8 cellular contexts compared by ENCODE assay signal in genomic region chr7:18352339-18353255, GRCh38.
DNase-seq lines count a peak whose midpoint lies in the region; ATAC-seq and TF ChIP-seq lines count a peak whose summit lies in the region.

No MANE protein-coding gene starts in this region.

- H3K27ac Mint-ChIP-seq in effector memory CD8-positive, alpha-beta T cell = peak overlapping the region in 1 of 2 donors; percentile 39
- peak overlapping the region; percentile 41 for H3K27ac Mint-ChIP-seq in memory B cell

- POLR2A ChIA-PET in Panc1 (lab: Charles Lee) = interaction anchor here (0.6 kb wide), 1 partner anchor 9 kb away, joined by 4 read pairs; no protein-coding TSS in a partner anchor

- H3K9me3 Mint-ChIP-seq in effector memory CD8-positive, alpha-beta T cell = no peaks in the 10 kb centered on the region
- H3K9me3 Mint-ChIP-seq in memory B cell = no peaks in the 10 kb centered on the region

- peaks cover 6 to 7% of the 10 kb centered on the region in 2 donors for H3K4me1 Mint-ChIP-seq in effector memory CD8-positive, alpha-beta T cell (ENCODE audit: low read depth in 2 of 2)
- H3K4me1 Mint-ChIP-seq in memory B cell = peaks cover 17% of the 10 kb centered on the region

- TF ChIP-seq CTCF in Panc1 (IDR thresholded peaks at IDR 0.05) = peak; percentile 80; the same call in 1 of the 2 replicates

- no peaks in the 10 kb centered on the region for H3K27me3 ChIP-seq in Panc1 (ENCODE audit: control insufficient read depth, insufficient read depth, low read length)

- no peaks in the 10 kb centered on the region for H3K27me3 Mint-ChIP-seq in effector memory CD8-positive, alpha-beta T cell
- H3K27me3 Mint-ChIP-seq in memory B cell = no peaks in the 10 kb centered on the region

- peak overlapping the region; percentile 67 for H3K27ac ChIP-seq in Panc1 (ENCODE audit: low read length)

- in situ Hi-C loops in Panc1 (cut with HindIII; ENCODE audit: low pct_unique_long_range_greater_than_20kb, low sequenced_read_pairs) = loop anchor here (25.0 kb wide), 1 partner anchor 1310 kb away; no protein-coding TSS in a partner anchor

- CTCF ChIA-PET in Panc1 (lab: Charles Lee) = interaction anchor here (0.5 to 2.7 kb wide), 17 partner anchors 136 to 1958 kb away, joined by 3 to 43 read pairs (median 3); no protein-coding TSS in a partner anchor

- ATAC-seq in GM21447 (IDR thresholded peaks at IDR 0.05; ENCODE audit: unreplicated experiment) (peak; percentile 57), Panc1 (peak; percentile 87), memory B cell (ENCODE audit: low read depth) (peak; percentile 64), GM19397 (IDR thresholded peaks at IDR 0.05; ENCODE audit: unreplicated experiment) (no peak)
- peak; percentile 66 for ATAC-seq in effector memory CD8-positive, alpha-beta T cell (replicated peaks)

- H3K36me3 ChIP-seq in Panc1 (ENCODE audit: control insufficient read depth, insufficient read depth, low read length) = no peaks in the 10 kb centered on the region

- peak; percentile 73 for DNase-seq in Daoy (ENCODE audit: low read depth)
- DNase-seq in Panc1 (ENCODE audit: low read depth, low spot score) = peak; percentile 58
- DNase-seq in effector memory CD8-positive, alpha-beta T cell = peak; percentile 10 to 23 (median 14)
- DNase-seq in memory B cell (ENCODE audit: low spot score in 2 of 2) = peak; percentile 38 to 59
- DNase-seq in mesenteric fat pad (ENCODE audit: low spot score) = no peak

- no peaks in the 10 kb centered on the region for H3K9me3 ChIP-seq in Panc1 (ENCODE audit: control insufficient read depth, insufficient read depth, low read depth, low read length)

- no peak overlapping the region; a peak in 1 of 4 replicates for H3K4me3 ChIP-seq in Panc1 (ENCODE audit: low read depth in 2 of 2, low read length in 2 of 2)

- H3K4me3 Mint-ChIP-seq in effector memory CD8-positive, alpha-beta T cell = no peak overlapping the region
- H3K4me3 Mint-ChIP-seq in memory B cell = peak overlapping the region; percentile 14

- peak; percentile 86 for TF ChIP-seq RAD21 in Ishikawa (IDR thresholded peaks at IDR 0.05; ENCODE audit: low read depth)

- no TSS peak for BruUV-seq in Panc1 (replicated peaks; lab: Mats Ljungman, UMichigan)

- intact Hi-C loops in Panc1 (cut with micrococcal nuclease; ENCODE audit: unreplicated experiment) = loop anchor here (2.0 to 10.0 kb wide), 5 partner anchors 142 to 1312 kb away; partner anchors contain the start of gene HDAC9

- TF ChIP-seq EP300 in Ishikawa (IDR thresholded peaks at IDR 0.05; ENCODE audit: borderline replicate concordance) = no peak

- peaks cover 32% of the 10 kb centered on the region for H3K4me1 ChIP-seq in Panc1 (ENCODE audit: control insufficient read depth, insufficient read depth, low read length)

- H3K36me3 Mint-ChIP-seq in effector memory CD8-positive, alpha-beta T cell (ENCODE audit: insufficient read depth) = no peaks in the 10 kb centered on the region
- H3K36me3 Mint-ChIP-seq in memory B cell = no peaks in the 10 kb centered on the region

TF ChIP-seq in Ishikawa, 13 proteins besides CTCF, POLR2A, EP300 and RAD21:
- TF ChIP-seq TCF12 (IDR thresholded peaks at IDR 0.05; ENCODE audit: low read depth) (no peak), CEBPB (IDR thresholded peaks at IDR 0.05) (no peak), ZBTB7A (IDR thresholded peaks at IDR 0.05; ENCODE audit: low read depth) (no peak), NFIC (IDR thresholded peaks at IDR 0.05) (no peak), EGR1 (IDR thresholded peaks at IDR 0.05) (no peak), MAX (IDR thresholded peaks at IDR 0.05) (no peak), CREB1 (IDR thresholded peaks at IDR 0.05; ENCODE audit: low read depth) (no peak), TAF1 (IDR thresholded peaks at IDR 0.05; ENCODE audit: low read depth) (no peak), TEAD4 (IDR thresholded peaks at IDR 0.05) (no peak), YY1 (IDR thresholded peaks at IDR 0.05; ENCODE audit: low read depth) (no peak)
